Comparison of ENCODE assay signal across 13 cellular contexts in the genomic region with DNA sequence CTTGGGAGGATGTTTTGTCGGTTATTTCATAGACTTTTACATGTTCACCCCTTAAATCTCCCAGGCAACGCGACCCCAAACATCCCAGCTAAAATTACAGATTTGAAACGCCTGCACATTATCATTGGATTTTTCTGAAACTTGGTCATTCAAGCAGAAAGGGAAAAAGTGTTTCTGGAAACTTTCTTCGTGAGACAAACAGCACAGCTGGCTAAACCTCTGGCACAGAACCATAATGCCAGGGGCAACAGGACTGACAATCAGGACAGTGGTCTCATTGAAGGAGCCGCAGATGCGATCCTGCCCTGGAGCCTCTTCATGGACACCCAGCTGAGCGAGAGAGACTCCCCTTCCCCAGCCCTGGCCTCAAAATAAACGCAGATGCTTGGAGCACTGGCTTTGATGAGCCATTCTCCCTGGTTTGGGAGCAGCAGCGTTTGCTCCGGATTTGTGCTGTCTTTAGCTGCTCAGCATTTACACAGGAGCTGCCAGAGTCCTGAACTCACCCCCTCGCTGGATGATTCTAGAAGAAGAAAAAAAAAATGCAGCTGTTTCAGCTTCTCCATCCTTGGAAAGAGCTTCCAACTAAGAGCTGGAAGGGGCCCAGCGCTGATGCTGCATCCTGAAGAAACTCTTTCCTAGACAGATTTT. TPM values are rescaled to one million over a fixed set of nuclear protein-coding genes. Genes with fewer than 3 reads are reported as not detected.
DNase-seq lines count a peak whose midpoint lies in the region; ATAC-seq and TF ChIP-seq lines count a peak whose summit lies in the region.
"Had no signal": no experiment of that assay in that cellular context is flagged by ENCODE, and none has a peak within 500 bp of the region (broad histone marks: within the 10 kb centered on the region; RNA-seq: fewer than 3 reads in every experiment).

No MANE protein-coding gene starts in this region.

- H3K27me3 ChIP-seq in gastroesophageal sphincter (no peaks in the 10 kb centered on the region), neural progenitor cell (no peaks in the 10 kb centered on the region), tibial nerve (no peaks in the 10 kb centered on the region)

- H2AFZ ChIP-seq in neural progenitor cell (replicated peaks): peak overlapping the region; percentile 46

- H3K27me3 Mint-ChIP-seq in neural progenitor cell (ENCODE audit: insufficient read depth, low read depth): peaks cover 7% of the 10 kb centered on the region

- 0 to 10% methylated on average over 8 to 11 of the region's 13 CpGs for WGBS in gastroesophageal sphincter (ENCODE audit: low coverage in 1 of 2), 2 donors
- 14 to 24% methylated on average over 13 of the region's 13 CpGs for WGBS in tibial nerve, 2 donors

- H3K9me3 ChIP-seq in gastroesophageal sphincter (no peaks in the 10 kb centered on the region), neural progenitor cell (ENCODE audit: low read depth) (no peaks in the 10 kb centered on the region), tibial nerve (no peaks in the 10 kb centered on the region)

- H3K36me3 Mint-ChIP-seq in neural progenitor cell: no peaks in the 10 kb centered on the region

- H3K27ac ChIP-seq in gastroesophageal sphincter (peak overlapping the region; percentile 20 to 78 (median 72)), neural progenitor cell (no peak overlapping the region), tibial nerve (peak overlapping the region in 3 of 4 donors; percentile 54 to 85 (median 66))

- H3K4me1 ChIP-seq in gastroesophageal sphincter (peaks cover 3 to 54% (median 12%) of the 10 kb centered on the region in 3 donors), neural progenitor cell (peaks cover 12% of the 10 kb centered on the region), tibial nerve (peaks cover 0 to 93% (median 45%) of the 10 kb centered on the region in 4 donors)

- H3K4me3 Mint-ChIP-seq in neural progenitor cell: peak overlapping the region; percentile 24

- peak overlapping the region; percentile 79 for H3K27ac Mint-ChIP-seq in neural progenitor cell

- no peaks in the 10 kb centered on the region for H3F3A ChIP-seq in neural progenitor cell (ENCODE audit: low read depth)

- no peak for TF ChIP-seq EP300 in gastroesophageal sphincter (IDR thresholded peaks at IDR 0.05)
- peak in 1 of 2 donors; percentile 29 for TF ChIP-seq EP300 in tibial nerve (IDR thresholded peaks at IDR 0.05)

- no peak for TF ChIP-seq CTCF in gastroesophageal sphincter (IDR thresholded peaks at IDR 0.05)
- no peak for TF ChIP-seq CTCF in neural progenitor cell (IDR thresholded peaks at IDR 0.05)
- no peak for TF ChIP-seq CTCF in tibial nerve (IDR thresholded peaks at IDR 0.05)

- peaks cover 13% of the 10 kb centered on the region for H3K4me1 Mint-ChIP-seq in neural progenitor cell

- H3K4me2 ChIP-seq in neural progenitor cell: no peak overlapping the region

- DNase-seq in NCI-H146 (lab: John Stamatoyannopoulos, UW) (peak; percentile 11), NCI-H146 treated with DMSO at 0.1 percent for 48 hours (lab: John Stamatoyannopoulos, UW; ENCODE audit: unreplicated experiment) (no peak), neural progenitor cell (ENCODE audit: low spot score) (no peak), tibial nerve (ENCODE audit: low spot score in 2 of 2) (peak; percentile 38 to 57), NCI-H1105 (lab: John Stamatoyannopoulos, UW) (no peak), erythroblast (lab: John Stamatoyannopoulos, UW) (no peak)
- DNase-seq: activated CD4-positive, alpha-beta T cell treated with anti-CD3 and anti-CD28 coated beads, Interleukin-2, amount 50 U/mL, for 4 hours; activated naive CD4-positive, alpha-beta T cell treated with anti-CD3 and anti-CD28 coated beads, Interleukin-2, amount 50 U/mL, for 16 hours; DMS153; islet precursor cell; NCI-H345 had no signal

- peaks cover 2% of the 10 kb centered on the region for H3K9me3 Mint-ChIP-seq in neural progenitor cell

- no peaks in the 10 kb centered on the region for H3K79me2 ChIP-seq in neural progenitor cell (ENCODE audit: low read depth)

- ATAC-seq in gastroesophageal sphincter (peak; percentile 70), GM19397 (IDR thresholded peaks at IDR 0.05; ENCODE audit: unreplicated experiment) (no peak)

- H3K4me3 ChIP-seq in gastroesophageal sphincter: peak overlapping the region in 1 of 2 donors; percentile 3
- H3K4me3 ChIP-seq in neural progenitor cell: no peak overlapping the region
- no peak overlapping the region for H3K4me3 ChIP-seq in tibial nerve

- H4K20me1 ChIP-seq in neural progenitor cell (ENCODE audit: low read depth): no peaks in the 10 kb centered on the region

- no peak overlapping the region for H3K9ac ChIP-seq in neural progenitor cell

- TF ChIP-seq POLR2A in gastroesophageal sphincter (IDR thresholded peaks at IDR 0.05) (no peak), tibial nerve (IDR thresholded peaks at IDR 0.05) (no peak), erythroblast (IDR thresholded peaks at IDR 0.05; ENCODE audit: low read length) (no peak)

- H3K36me3 ChIP-seq in gastroesophageal sphincter (no peaks in the 10 kb centered on the region), neural progenitor cell (no peaks in the 10 kb centered on the region), tibial nerve (peaks cover 0 to 7% (median 0%) of the 10 kb centered on the region in 3 donors)

RNA-seq across cellular contexts. Expression of a gene that starts 30.0 kb away (rescaled TPM):
- total RNA-seq in gastroesophageal sphincter (10 to 100 TPM; 20.5 to 29.5 (median 23.9) TPM), neural progenitor cell (ENCODE audit: low replicate concordance) (4.8 and 6.9 TPM in 2 replicates), tibial nerve (100 to 1,000 TPM in 3 of 4 donors, 10 to 100 TPM in 1; 96.3 to 176 (median 127) TPM)

Comparison
In these comparisons a context has a peak if more than half of its experiments do, and no peak if none do; other contexts are left out.
1. DNase-seq: peak in NCI-H146 (single experiment) and tibial nerve (2 of 2); none in NCI-H146 treated with DMSO at 0.1 percent for 48 hours (single experiment), neural progenitor cell (single experiment), NCI-H1105 (single experiment) and erythroblast (0 of 2).